In genomic region chr2:78782196-78782595, GRCh38 we compare ENCODE assay signal across 16 cellular contexts.
DNase-seq lines count a peak whose midpoint lies in the region; ATAC-seq, FAIRE-seq and TF ChIP-seq lines count a peak whose summit lies in the region.
"Had no signal": no experiment of that assay in that cellular context is flagged by ENCODE, and none has a peak within 500 bp of the region (broad histone marks: within the 10 kb centered on the region; RNA-seq: fewer than 3 reads in every experiment).

No MANE protein-coding gene starts in this region.

- TF ChIP-seq EP300 in H1 (IDR thresholded peaks at IDR 0.05; ENCODE audit: borderline replicate concordance in 1 of 2, low read depth in 2 of 2, low read length in 2 of 2): no peak

- no peak overlapping the region for H2AFZ ChIP-seq in H1 (ENCODE audit: low read length)

- no peak overlapping the region for H3K56ac ChIP-seq in H1 (replicated peaks; ENCODE audit: insufficient read length, low read depth, low read length)

- no TSS peak for BruUV-seq in Calu3 (replicated peaks; lab: Mats Ljungman, UMichigan)

- DNase-seq in NCI-H82 (lab: John Stamatoyannopoulos, UW) (peak; percentile 8), NCI-H82 treated with DMSO at 0.1 percent for 48 hours (lab: John Stamatoyannopoulos, UW; ENCODE audit: unreplicated experiment) (no peak), H1 (ENCODE audit: low read depth in 1 of 2, low spot score in 2 of 2) (no peak), progenitor cell of endocrine pancreas (ENCODE audit: low spot score, unreplicated experiment) (no peak), right cardiac atrium (no peak), Calu3 (no peak)
- no peak for DNase-seq in stimulated activated CD4-positive, alpha-beta T cell treated with anti-CD3 and anti-CD28 coated beads, Interleukin-15, amount 100 ng/mL, for 24 hours
- DNase-seq: CD8-positive, alpha-beta T cell; COR-L47; DMS53; GF-D8 had no signal

- no peaks in the 10 kb centered on the region for H3K23me2 ChIP-seq in H1 (ENCODE audit: low read depth, low read length)

- H3K9me3 ChIP-seq in H1 (ENCODE audit: insufficient read depth in 2 of 2, low read depth in 1 of 2, low read length in 1 of 2) (peaks cover 0 to 8% of the 10 kb centered on the region in 2 experiments; a peak in 1 of 4 replicates), right cardiac atrium (ENCODE audit: control insufficient read depth, low read length) (no peaks in the 10 kb centered on the region)

- H3K36me3 Mint-ChIP-seq in progenitor cell of endocrine pancreas (ENCODE audit: insufficient read depth): no peaks in the 10 kb centered on the region
- H3K36me3 Mint-ChIP-seq in Calu3 (ENCODE audit: insufficient read depth, unreplicated experiment): no peaks in the 10 kb centered on the region
- H3K36me3 Mint-ChIP-seq: CD14-positive monocyte; CD8-positive, alpha-beta T cell; IgD-negative memory B cell had no signal

- no peak for FAIRE-seq in H1 (lab: Jason Lieb, UNC)
- FAIRE-seq: GM19239, H54 had no signal

- H3K9me3 Mint-ChIP-seq in progenitor cell of endocrine pancreas (ENCODE audit: low read depth) (peaks cover 3% of the 10 kb centered on the region), Calu3 (ENCODE audit: low read depth, unreplicated experiment) (peaks cover 14% of the 10 kb centered on the region)

- no peak overlapping the region for H3K9ac ChIP-seq in H1 (replicated peaks in 1 of 4; ENCODE audit: extremely low read depth in 1 of 4, low read depth in 3 of 4, low read length in 3 of 4)

- H3K4me3 Mint-ChIP-seq in progenitor cell of endocrine pancreas (ENCODE audit: low read depth) (no peak overlapping the region), Calu3 (ENCODE audit: low read depth, unreplicated experiment) (no peak overlapping the region)
- H3K4me3 Mint-ChIP-seq: CD14-positive monocyte; CD8-positive, alpha-beta T cell; IgD-negative memory B cell had no signal

- no peak for TF ChIP-seq RAD21 in H1 (IDR thresholded peaks at IDR 0.05 in 1 of 2, conservative IDR thresholded peaks at IDR 0.05 in 1 of 2; ENCODE audit: low read depth in 2 of 2, low read length in 2 of 2)

- H3K14ac ChIP-seq in H1 (ENCODE audit: insufficient read length): no peak overlapping the region

- H3K18ac ChIP-seq in H1 (ENCODE audit: extremely low read depth, low read length): no peak overlapping the region

- H3K23ac ChIP-seq in H1 (ENCODE audit: insufficient read length): no peak overlapping the region

- POLR2A ChIA-PET in H1 (lab: Charles Lee; ENCODE audit: partially characterized antibody): no interaction called here

- H3K27me3 Mint-ChIP-seq in progenitor cell of endocrine pancreas: no peaks in the 10 kb centered on the region
- no peaks in the 10 kb centered on the region for H3K27me3 Mint-ChIP-seq in Calu3 (ENCODE audit: unreplicated experiment)
- H3K27me3 Mint-ChIP-seq: IgD-negative memory B cell had no signal

- no peak overlapping the region for H2AK5ac ChIP-seq in H1 (ENCODE audit: low read depth, low read length)

- intact Hi-C loops in right cardiac atrium (cut with DNase I): no loop called here
- intact Hi-C loops in Calu3 (cut with micrococcal nuclease; ENCODE audit: unreplicated experiment): no loop called here

- no peaks in the 10 kb centered on the region for H3K79me2 ChIP-seq in H1 (ENCODE audit: control insufficient read depth in 1 of 2, insufficient read depth in 2 of 2, low read length in 2 of 2)

- H4K8ac ChIP-seq in H1 (ENCODE audit: extremely low read depth, insufficient read depth, low read length): no peak overlapping the region

- no peak overlapping the region for H3K27ac Mint-ChIP-seq in progenitor cell of endocrine pancreas
- no peak overlapping the region for H3K27ac Mint-ChIP-seq in Calu3 (ENCODE audit: unreplicated experiment)
- H3K27ac Mint-ChIP-seq: CD14-positive monocyte; CD8-positive, alpha-beta T cell; IgD-negative memory B cell had no signal

- no peak overlapping the region for H3K4ac ChIP-seq in H1 (replicated peaks; ENCODE audit: insufficient read length, low read depth, low read length)

- no peak overlapping the region for H2BK15ac ChIP-seq in H1 (ENCODE audit: low read length)

- peak in 2 of 3 experiments; percentile 15 to 19; a peak in 1 of 4 replicates for TF ChIP-seq CTCF in H1 (IDR thresholded peaks at IDR 0.05; ENCODE audit: control extremely low read depth in 1 of 3, insufficient read depth in 1 of 3, low read depth in 1 of 3, low read length in 3 of 3)
- peak; percentile 38 for TF ChIP-seq CTCF in progenitor cell of endocrine pancreas (IDR thresholded peaks at IDR 0.05; ENCODE audit: unreplicated experiment)
- no peak for TF ChIP-seq CTCF in Calu3 (IDR thresholded peaks at IDR 0.05; ENCODE audit: unreplicated experiment)

- no peak overlapping the region for H4K91ac ChIP-seq in H1 (replicated peaks; ENCODE audit: insufficient read length, low read length)

- no peak overlapping the region for H2BK12ac ChIP-seq in H1 (ENCODE audit: low read depth, low read length)

- H3K4me2 ChIP-seq in H1 (ENCODE audit: insufficient read depth in 1 of 2, low read depth in 2 of 2, low read length in 2 of 2): no peak overlapping the region

- H3K4me1 ChIP-seq in H1 (replicated peaks in 1 of 4; ENCODE audit: control insufficient read depth in 3 of 4, insufficient read depth in 4 of 4, low read length in 3 of 4) (no peaks in the 10 kb centered on the region), right cardiac atrium (ENCODE audit: control insufficient read depth, insufficient read depth, low read length) (no peaks in the 10 kb centered on the region)

- H2BK20ac ChIP-seq in H1 (ENCODE audit: low read length): no peak overlapping the region

- CTCF ChIA-PET in H1 (lab: Charles Lee; ENCODE audit: partially characterized antibody): no interaction called here
- CTCF ChIA-PET in Calu3 (lab: Charles Lee): no interaction called here

- peaks cover 7% of the 10 kb centered on the region for H3K4me1 Mint-ChIP-seq in progenitor cell of endocrine pancreas (ENCODE audit: low read depth)
- H3K4me1 Mint-ChIP-seq in Calu3 (ENCODE audit: low read depth, unreplicated experiment): no peaks in the 10 kb centered on the region
- H3K4me1 Mint-ChIP-seq: CD14-positive monocyte, IgD-negative memory B cell had no signal

- no peak overlapping the region for H2BK120ac ChIP-seq in H1 (replicated peaks; ENCODE audit: low read depth, low read length)

- H4K20me1 ChIP-seq in H1 (replicated peaks in 1 of 2; ENCODE audit: control insufficient read depth in 1 of 2, insufficient read depth in 2 of 2, low read length in 2 of 2): no peaks in the 10 kb centered on the region

- TF ChIP-seq POLR2A in H1 (IDR thresholded peaks at IDR 0.05; ENCODE audit: control extremely low read depth in 1 of 2, low read depth in 2 of 2, low read length in 2 of 2): no peak

- H3K27ac ChIP-seq in H1 (ENCODE audit: low read depth, low read length) (no peak overlapping the region), right cardiac atrium (ENCODE audit: low read length) (no peak overlapping the region)
- H3K27ac ChIP-seq: 22Rv1 had no signal

- ATAC-seq in right cardiac atrium: no peak
- ATAC-seq: CD8-positive, alpha-beta T cell had no signal

- H3K36me3 ChIP-seq in H1 (ENCODE audit: control insufficient read depth in 2 of 4, insufficient read depth in 4 of 4, low read length in 3 of 4): no peaks in the 10 kb centered on the region

- H3K4me3 ChIP-seq in H1 (ENCODE audit: extremely low read depth in 1 of 4, insufficient read depth in 2 of 4, low read depth in 3 of 4, low read length in 4 of 4) (no peak overlapping the region), right cardiac atrium (ENCODE audit: low read length) (no peak overlapping the region)

- H3K27me3 ChIP-seq in H1 (replicated peaks in 1 of 4; ENCODE audit: control insufficient read depth in 3 of 4, extremely low read depth in 1 of 4, insufficient read depth in 3 of 4, low read length in 3 of 4) (no peaks in the 10 kb centered on the region), right cardiac atrium (ENCODE audit: control insufficient read depth, insufficient read depth) (no peaks in the 10 kb centered on the region)

- H2BK5ac ChIP-seq in H1 (ENCODE audit: low read depth, low read length): no peak overlapping the region

- no peaks in the 10 kb centered on the region for H3K79me1 ChIP-seq in H1 (ENCODE audit: low read depth, low read length)

- WGBS in H1 (ENCODE audit: extremely low coverage in 1 of 2, insufficient coverage in 1 of 2, insufficient read length in 1 of 2, insufficient replicate concordance in 2 of 2, low coverage in 1 of 2, low lambda C conversion rate in 2 of 2, missing lambda C conversion rate in 1 of 2), 2 experiments: 83% methylated on average over 4 of the region's 4 CpGs; no CpG with 5 or more reads in 1 of the 2 experiments
- WGBS in right cardiac atrium: 86% methylated on average over 4 of the region's 4 CpGs

- H4K5ac ChIP-seq in H1 (ENCODE audit: insufficient read length, low read depth, low read length): no peak overlapping the region

TF ChIP-seq in H1, 55 proteins besides CTCF, POLR2A, EP300 and RAD21:
- TF ChIP-seq SP1 (IDR thresholded peaks at IDR 0.05; ENCODE audit: low read depth, low read length): no peak
- TF ChIP-seq ZNF274 (IDR thresholded peaks at IDR 0.05; ENCODE audit: borderline replicate concordance, extremely low read depth, low read length): no peak
- TF ChIP-seq NRF1 (IDR thresholded peaks at IDR 0.05; ENCODE audit: low read depth, low read length): no peak
